31 cellular contexts compared by ENCODE assay signal in genomic region chr4:134364928-134365327, GRCh38.
"Had no signal": no experiment of that assay in that cellular context is flagged by ENCODE, and none has a peak within 500 bp of the region (broad histone marks: within the 10 kb centered on the region; RNA-seq: fewer than 3 reads in every experiment).

No MANE protein-coding gene starts in this region.

- H3K4me3 ChIP-seq: ascending aorta, breast epithelium, cardiac muscle cell, esophagus squamous epithelium, gastrocnemius medialis, heart right ventricle, hepatocyte had no signal

- H3K36me3 ChIP-seq: ascending aorta, breast epithelium, cardiac muscle cell, esophagus squamous epithelium, gastrocnemius medialis, heart right ventricle had no signal

- H3K4me1 Mint-ChIP-seq: activated CD4-positive, alpha-beta memory T cell treated with anti-CD3 and anti-CD28 coated beads, Interleukin-2, amount 10 ng/mL, durations not matched to agents 7 days and 5 days; activated CD4-positive, alpha-beta T cell treated with anti-CD3 and anti-CD28 coated beads for 36 hours; activated CD4-positive, alpha-beta T cell treated with anti-CD3 and anti-CD28 coated beads, Interleukin-2, amount 10 ng/mL, durations not matched to agents 24 days and 14 days; activated naive CD4-positive, alpha-beta T cell treated with anti-CD3 and anti-CD28 coated beads, Interleukin-2, amount 10 ng/mL, durations not matched to agents 7 days and 5 days; activated naive CD8-positive, alpha-beta T cell treated with anti-CD3 and anti-CD28 coated beads, Interleukin-2, amount 10 ng/mL, durations not matched to agents 7 days and 5 days; brain had no signal

- H3K4me1 ChIP-seq: ascending aorta, breast epithelium, esophagus squamous epithelium, gastrocnemius medialis, heart right ventricle had no signal

- H3K4me2 ChIP-seq: hepatocyte had no signal

- H3K4me3 Mint-ChIP-seq: activated CD4-positive, alpha-beta memory T cell treated with anti-CD3 and anti-CD28 coated beads, Interleukin-2, amount 10 ng/mL, durations not matched to agents 7 days and 5 days; activated CD4-positive, alpha-beta T cell treated with anti-CD3 and anti-CD28 coated beads for 36 hours; activated CD4-positive, alpha-beta T cell treated with anti-CD3 and anti-CD28 coated beads, Interleukin-2, amount 10 ng/mL, durations not matched to agents 24 days and 14 days; activated naive CD4-positive, alpha-beta T cell treated with anti-CD3 and anti-CD28 coated beads, Interleukin-2, amount 10 ng/mL, durations not matched to agents 7 days and 5 days; activated naive CD8-positive, alpha-beta T cell treated with anti-CD3 and anti-CD28 coated beads, Interleukin-2, amount 10 ng/mL, durations not matched to agents 7 days and 5 days; activated T-cell treated with anti-CD3 and anti-CD28 coated beads, Interleukin-2, amount 50 U/mL, for 24 hours; activated T-cell treated with anti-CD3 and anti-CD28 coated beads, Interleukin-2, amount 50 U/mL, for 72 hours; brain; effector memory CD8-positive, alpha-beta T cell had no signal

- H3K9me3 Mint-ChIP-seq: activated CD4-positive, alpha-beta T cell treated with anti-CD3 and anti-CD28 coated beads, Interleukin-2, amount 10 ng/mL, durations not matched to agents 24 days and 14 days; activated naive CD4-positive, alpha-beta T cell treated with anti-CD3 and anti-CD28 coated beads, Interleukin-2, amount 10 ng/mL, durations not matched to agents 7 days and 5 days; brain had no signal

- H2AFZ ChIP-seq: hepatocyte had no signal

- H3K27ac ChIP-seq: ascending aorta, breast epithelium, cardiac muscle cell, epithelial cell of prostate, esophagus squamous epithelium, gastrocnemius medialis, heart right ventricle, hepatocyte had no signal

- ATAC-seq: activated CD4-positive, alpha-beta T cell treated with anti-CD3 and anti-CD28 coated beads for 36 hours; activated naive CD4-positive, alpha-beta T cell treated with anti-CD3 and anti-CD28 coated beads, Interleukin-2, amount 50 U/mL, for 72 hours; activated T-cell treated with anti-CD3 and anti-CD28 coated beads, Interleukin-2, amount 50 U/mL, for 72 hours; effector memory CD8-positive, alpha-beta T cell; gastrocnemius medialis; heart right ventricle had no signal

- H3K36me3 Mint-ChIP-seq: activated naive CD4-positive, alpha-beta T cell treated with anti-CD3 and anti-CD28 coated beads, Interleukin-2, amount 10 ng/mL, durations not matched to agents 7 days and 5 days; activated naive CD4-positive, alpha-beta T cell treated with anti-CD3 and anti-CD28 coated beads, Interleukin-2, amount 50 U/mL, for 72 hours; activated naive CD8-positive, alpha-beta T cell treated with anti-CD3 and anti-CD28 coated beads, Interleukin-2, amount 10 ng/mL, durations not matched to agents 7 days and 5 days; brain had no signal

- H3K27me3 Mint-ChIP-seq: activated CD4-positive, alpha-beta memory T cell treated with anti-CD3 and anti-CD28 coated beads, Interleukin-2, amount 10 ng/mL, durations not matched to agents 7 days and 5 days; activated CD4-positive, alpha-beta T cell treated with anti-CD3 and anti-CD28 coated beads for 36 hours; activated CD4-positive, alpha-beta T cell treated with anti-CD3 and anti-CD28 coated beads, Interleukin-2, amount 10 ng/mL, durations not matched to agents 24 days and 14 days; activated naive CD4-positive, alpha-beta T cell treated with anti-CD3 and anti-CD28 coated beads, Interleukin-2, amount 10 ng/mL, durations not matched to agents 7 days and 5 days; activated naive CD8-positive, alpha-beta T cell treated with anti-CD3 and anti-CD28 coated beads, Interleukin-2, amount 10 ng/mL, durations not matched to agents 7 days and 5 days; activated T-cell treated with anti-CD3 and anti-CD28 coated beads, Interleukin-2, amount 50 U/mL, for 24 hours; brain; effector memory CD8-positive, alpha-beta T cell had no signal

- FAIRE-seq: endothelial cell of umbilical vein had no signal

- DNase-seq: activated CD4-positive, alpha-beta memory T cell treated with anti-CD3 and anti-CD28 coated beads, Interleukin-2, amount 10 ng/mL, durations not matched to agents 7 days and 5 days; activated CD4-positive, alpha-beta T cell treated with anti-CD3 and anti-CD28 coated beads for 36 hours; activated CD4-positive, alpha-beta T cell treated with anti-CD3 and anti-CD28 coated beads, Interleukin-2, amount 10 ng/mL, durations not matched to agents 24 days and 14 days; activated CD4-positive, CD25-positive, alpha-beta regulatory T cell; activated CD4-positive, CD25-positive, alpha-beta regulatory T cell treated with anti-CD3 and anti-CD28 coated beads, Interleukin-2, amount 50 U/mL, for 72 hours; activated CD8-positive, alpha-beta memory T cell treated with anti-CD3 and anti-CD28 coated beads, Interleukin-2, amount 50 U/mL, for 48 hours; activated gamma-delta T cell; activated naive CD4-positive, alpha-beta T cell; activated naive CD4-positive, alpha-beta T cell treated with anti-CD3 and anti-CD28 coated beads, Interleukin-2, amount 10 ng/mL, durations not matched to agents 7 days and 5 days; activated naive CD8-positive, alpha-beta T cell treated with anti-CD3 and anti-CD28 coated beads, Interleukin-2, amount 10 ng/mL, durations not matched to agents 7 days and 5 days; activated T-cell treated with anti-CD3 and anti-CD28 coated beads for 4 hours; activated T-cell treated with anti-CD3 and anti-CD28 coated beads, Interleukin-2, amount 50 U/mL, for 24 hours; activated T-cell treated with anti-CD3 and anti-CD28 coated beads, Interleukin-2, amount 50 U/mL, for 72 hours; central memory CD4-positive, alpha-beta T cell; cortex of kidney; dermis blood vessel endothelial cell; effector CD4-positive, alpha-beta T cell; effector memory CD8-positive, alpha-beta T cell; esophagus squamous epithelium; foreskin fibroblast; gastrocnemius medialis; heart right ventricle; T-helper 2 cell had no signal

- H3K27me3 ChIP-seq: ascending aorta, breast epithelium, cardiac muscle cell, esophagus squamous epithelium, gastrocnemius medialis, heart right ventricle, hepatocyte had no signal

- H3K79me2 ChIP-seq: hepatocyte had no signal

- H3K9me3 ChIP-seq: ascending aorta, breast epithelium, esophagus squamous epithelium, gastrocnemius medialis had no signal

- H3K27ac Mint-ChIP-seq: activated CD4-positive, alpha-beta memory T cell treated with anti-CD3 and anti-CD28 coated beads, Interleukin-2, amount 10 ng/mL, durations not matched to agents 7 days and 5 days; activated CD4-positive, alpha-beta T cell treated with anti-CD3 and anti-CD28 coated beads for 36 hours; activated CD4-positive, alpha-beta T cell treated with anti-CD3 and anti-CD28 coated beads, Interleukin-2, amount 10 ng/mL, durations not matched to agents 24 days and 14 days; activated naive CD4-positive, alpha-beta T cell treated with anti-CD3 and anti-CD28 coated beads, Interleukin-2, amount 10 ng/mL, durations not matched to agents 7 days and 5 days; activated naive CD4-positive, alpha-beta T cell treated with anti-CD3 and anti-CD28 coated beads, Interleukin-2, amount 50 U/mL, for 72 hours; activated naive CD8-positive, alpha-beta T cell treated with anti-CD3 and anti-CD28 coated beads, Interleukin-2, amount 10 ng/mL, durations not matched to agents 7 days and 5 days; activated T-cell treated with anti-CD3 and anti-CD28 coated beads, Interleukin-2, amount 50 U/mL, for 24 hours; activated T-cell treated with anti-CD3 and anti-CD28 coated beads, Interleukin-2, amount 50 U/mL, for 72 hours; brain; effector memory CD8-positive, alpha-beta T cell had no signal
